16 cellular contexts compared by ENCODE assay signal in genomic region chr1:234437423-234438171, GRCh38. TPM values are rescaled to one million over a fixed set of nuclear protein-coding genes. Genes with fewer than 3 reads are reported as not detected.
DNase-seq lines count a peak whose midpoint lies in the region; ATAC-seq and TF ChIP-seq lines count a peak whose summit lies in the region.
"Had no signal": no experiment of that assay in that cellular context is flagged by ENCODE, and none has a peak within 500 bp of the region (broad histone marks: within the 10 kb centered on the region; RNA-seq: fewer than 3 reads in every experiment).

No MANE protein-coding gene starts in this region.

- peak overlapping the region; percentile 67 for H3K27ac ChIP-seq in psoas muscle
- H3K27ac ChIP-seq: BLaER1, foreskin keratinocyte had no signal

- peaks cover 6% of the 10 kb centered on the region for H3K9me3 Mint-ChIP-seq in stimulated activated memory B cell treated with anti-CD40 and anti-IgM and Interleukin-4, amounts not matched to agents 10 μg/mL and 1 μg/mL and 100 μg/mL, for 72 hours

- no peak overlapping the region for H3K4me3 Mint-ChIP-seq in stimulated activated memory B cell treated with anti-CD40 and anti-IgM and Interleukin-4, amounts not matched to agents 10 μg/mL and 1 μg/mL and 100 μg/mL, for 72 hours
- H3K4me3 Mint-ChIP-seq: activated B cell treated with CpG ODN at 0.5 μM for 24 hours; activated naive CD8-positive, alpha-beta T cell treated with anti-CD3 and anti-CD28 coated beads for 36 hours; dendritic cell treated with granulocyte-macrophage colony-stimulating factor and Interleukin-4, amounts not matched to agents 40 ng/mL and 50 ng/mL, for 4 days had no signal

- H3K9me3 ChIP-seq in psoas muscle: no peaks in the 10 kb centered on the region

- peaks cover 17% of the 10 kb centered on the region for H3K4me1 ChIP-seq in psoas muscle
- H3K4me1 ChIP-seq: BLaER1, foreskin keratinocyte had no signal

- H3K36me3 ChIP-seq in psoas muscle (ENCODE audit: insufficient read depth in 1 of 2, low read depth in 1 of 2): peaks cover 0 to 8% of the 10 kb centered on the region in 2 donors

- H3K27me3 Mint-ChIP-seq in stimulated activated memory B cell treated with anti-CD40 and anti-IgM and Interleukin-4, amounts not matched to agents 10 μg/mL and 1 μg/mL and 100 μg/mL, for 72 hours: no peaks in the 10 kb centered on the region
- H3K27me3 Mint-ChIP-seq: activated B cell treated with CpG ODN at 0.5 μM for 24 hours; activated naive CD8-positive, alpha-beta T cell treated with anti-CD3 and anti-CD28 coated beads for 36 hours; dendritic cell treated with granulocyte-macrophage colony-stimulating factor and Interleukin-4, amounts not matched to agents 40 ng/mL and 50 ng/mL, for 4 days had no signal

- peaks cover 12% of the 10 kb centered on the region for H3K4me1 Mint-ChIP-seq in stimulated activated memory B cell treated with anti-CD40 and anti-IgM and Interleukin-4, amounts not matched to agents 10 μg/mL and 1 μg/mL and 100 μg/mL, for 72 hours

- peak; percentile 70 to 82 (median 75) for ATAC-seq in psoas muscle
- no peak for ATAC-seq in stimulated activated memory B cell treated with anti-CD40 and anti-IgM and Interleukin-4, amounts not matched to agents 10 μg/mL and 1 μg/mL and 100 μg/mL, for 72 hours
- ATAC-seq: foreskin keratinocyte had no signal

- H3K27ac Mint-ChIP-seq in stimulated activated memory B cell treated with anti-CD40 and anti-IgM and Interleukin-4, amounts not matched to agents 10 μg/mL and 1 μg/mL and 100 μg/mL, for 72 hours: no peak overlapping the region
- H3K27ac Mint-ChIP-seq: activated B cell treated with CpG ODN at 0.5 μM for 24 hours; activated naive CD8-positive, alpha-beta T cell treated with anti-CD3 and anti-CD28 coated beads for 36 hours; dendritic cell treated with granulocyte-macrophage colony-stimulating factor and Interleukin-4, amounts not matched to agents 40 ng/mL and 50 ng/mL, for 4 days had no signal

- intact Hi-C loops in psoas muscle (cut with DNase I): no loop called here

- H3K27me3 ChIP-seq in psoas muscle (ENCODE audit: insufficient read depth in 3 of 3, low read length in 2 of 3): no peaks in the 10 kb centered on the region
- H3K27me3 ChIP-seq: BLaER1, foreskin keratinocyte had no signal

- peak overlapping the region; percentile 1 for H3K4me3 ChIP-seq in psoas muscle
- H3K4me3 ChIP-seq: BLaER1 had no signal

- no peak for TF ChIP-seq CTCF in psoas muscle (IDR thresholded peaks at IDR 0.05)

- 30 to 48% (median 31%) methylated on average over 6 of the region's 6 CpGs for WGBS in psoas muscle, 3 donors

- peaks cover 80% of the 10 kb centered on the region for H3K36me3 Mint-ChIP-seq in stimulated activated memory B cell treated with anti-CD40 and anti-IgM and Interleukin-4, amounts not matched to agents 10 μg/mL and 1 μg/mL and 100 μg/mL, for 72 hours

- DNase-seq in ELR (ENCODE audit: low read depth) (peak; percentile 7), NCI-H69 (lab: John Stamatoyannopoulos, UW) (peak; percentile 11), dermis blood vessel endothelial cell (peak; percentile 58), psoas muscle (peak in 1 of 2 donors; percentile 12), NCI-H1417 treated with DMSO at 0.1 percent for 48 hours (lab: John Stamatoyannopoulos, UW) (no peak), SKM-1 treated with dmso at 0.1 percent for 144 hours (lab: John Stamatoyannopoulos, UW; ENCODE audit: unreplicated experiment) (no peak), NCI-H1930 (lab: John Stamatoyannopoulos, UW) (no peak)
- DNase-seq: activated B cell treated with CpG ODN at 0.5 μM for 24 hours; activated CD8-positive, alpha-beta memory T cell treated with anti-CD3 and anti-CD28 coated beads, Interleukin-2, amount 50 U/mL, for 48 hours; activated naive CD8-positive, alpha-beta T cell treated with anti-CD3 and anti-CD28 coated beads for 36 hours; foreskin keratinocyte; islet precursor cell; stimulated activated CD4-positive, alpha-beta T cell treated with anti-CD3 and anti-CD28 coated beads, Interleukin-2, amount 100 ng/mL, for 48 hours had no signal

RNA-seq across cellular contexts. Expression of gene TARBP1, which starts 41.4 kb away (rescaled TPM):
- total RNA-seq in dermis blood vessel endothelial cell (16.7 and 23.3 TPM in 2 replicates), psoas muscle (10 to 100 TPM in 1 of 4 donors, 1 to 10 TPM in 3; 5.8 to 10.5 (median 9.0) TPM)
- 10 to 100 TPM in 1 of 3 donors, 1 to 10 TPM in 2; 5.8 to 10.4 (median 6.6) TPM for polyA plus RNA-seq in psoas muscle

Comparison
In these comparisons a context has a peak if more than half of its experiments do, and no peak if none do; other contexts are left out.
1. DNase-seq: peak in ELR (single experiment), NCI-H69 (single experiment) and dermis blood vessel endothelial cell (single experiment); none in NCI-H1417 treated with DMSO at 0.1 percent for 48 hours (single experiment), SKM-1 treated with dmso at 0.1 percent for 144 hours (single experiment) and NCI-H1930 (0 of 2).